In genomic region chr21:34857122-34857713, GRCh38 we compare ENCODE assay signal across 24 cellular contexts.
DNase-seq lines count a peak whose midpoint lies in the region; TF ChIP-seq lines count a peak whose summit lies in the region.
"Had no signal": no experiment of that assay in that cellular context is flagged by ENCODE, and none has a peak within 500 bp of the region (broad histone marks: within the 10 kb centered on the region; RNA-seq: fewer than 3 reads in every experiment).

No MANE protein-coding gene starts in this region.

- H3K4me1 Mint-ChIP-seq in Calu3 (ENCODE audit: low read depth, unreplicated experiment) (peaks cover 10% of the 10 kb centered on the region), osteocyte (ENCODE audit: unreplicated experiment) (peaks cover 45% of the 10 kb centered on the region)
- H3K4me1 Mint-ChIP-seq: neural crest cell had no signal

- no peak overlapping the region for H3K4me3 Mint-ChIP-seq in Calu3 (ENCODE audit: low read depth, unreplicated experiment)
- H3K4me3 Mint-ChIP-seq in osteocyte (ENCODE audit: unreplicated experiment), result no peak overlapping the region
- H3K4me3 Mint-ChIP-seq: activated CD4-positive, alpha-beta T cell treated with anti-CD3 and anti-CD28 coated beads for 36 hours; CD8-positive, alpha-beta T cell; neural crest cell had no signal

- H3K27ac ChIP-seq in dorsolateral prefrontal cortex, result no peak overlapping the region
- H3K27ac ChIP-seq: adrenal gland, prostate gland had no signal

- POLR2A ChIA-PET in HEK293T (lab: Yijun Ruan, JAX), result interaction anchor here (1.2 kb wide), 1 partner anchor 10 kb away, joined by 3 read pairs; no protein-coding TSS in a partner anchor

- CTCF ChIA-PET in Calu3 (lab: Charles Lee) (interaction anchor here (1.0 to 1.3 kb wide), 2 partner anchors 10 to 112 kb away, joined by 4 read pairs; no protein-coding TSS in a partner anchor), HEK293T (lab: Yijun Ruan, JAX) (interaction anchor here (1.0 to 2.0 kb wide), 4 partner anchors 9 to 112 kb away, joined by 3 to 5 read pairs (median 4); no protein-coding TSS in a partner anchor)

- peaks cover 0 to 11% (median 0%) of the 10 kb centered on the region in 45 donors for H3K27me3 ChIP-seq in dorsolateral prefrontal cortex
- H3K27me3 ChIP-seq: adrenal gland, tibial nerve had no signal

- peaks cover 80% of the 10 kb centered on the region for H3K36me3 Mint-ChIP-seq in Calu3 (ENCODE audit: insufficient read depth, unreplicated experiment)
- H3K36me3 Mint-ChIP-seq in osteocyte (ENCODE audit: unreplicated experiment), result peaks cover 53% of the 10 kb centered on the region

- TF ChIP-seq CTCF in Calu3 (IDR thresholded peaks at IDR 0.05; ENCODE audit: unreplicated experiment) (no peak), osteocyte (IDR thresholded peaks at IDR 0.05) (no peak), dorsolateral prefrontal cortex (IDR thresholded peaks at IDR 0.05 in 54 of 56, conservative IDR thresholded peaks at IDR 0.05 in 2 of 56; ENCODE audit: low read depth in 1 of 56, partially characterized antibody in 56 of 56) (no peak)

- no TSS peak for BruUV-seq in Calu3 (replicated peaks; lab: Mats Ljungman, UMichigan)

- DNase-seq in Calu3 (no peak), HEK293T (ENCODE audit: extremely low spot score) (no peak), brain pericyte (ENCODE audit: low read depth, low spot score) (peak; percentile 59), osteocyte (ENCODE audit: extremely low spot score, unreplicated experiment) (peak; percentile 40), NCI-H226 (no peak), dorsolateral prefrontal cortex (no peak), C1 segment of cervical spinal cord (lab: John Stamatoyannopoulos, UW) (no peak)
- DNase-seq: activated CD4-positive, alpha-beta T cell treated with anti-CD3 and anti-CD28 coated beads for 36 hours; activated effector memory CD4-positive, alpha-beta T cell treated with anti-CD3 and anti-CD28 coated beads, Interleukin-2, amount 50 U/mL, for 16 hours; CD8-positive, alpha-beta T cell; DMS79; left cardiac atrium; midbrain; MM.1S; NCI-H1417 treated with DMSO at 0.1 percent for 48 hours; OCI-M1; SHP77; stimulated activated CD4-positive, alpha-beta T cell treated with anti-CD3 and anti-CD28 coated beads, Interleukin-1b, Interleukin-23, amount 100 ng/mL, for 48 hours; stimulated activated naive CD4-positive, alpha-beta T cell had no signal

- peak overlapping the region; percentile 27 for H3K27ac Mint-ChIP-seq in Calu3 (ENCODE audit: unreplicated experiment)
- H3K27ac Mint-ChIP-seq in osteocyte (ENCODE audit: unreplicated experiment), result peak overlapping the region; percentile 18
- H3K27ac Mint-ChIP-seq: activated CD4-positive, alpha-beta T cell treated with anti-CD3 and anti-CD28 coated beads for 36 hours; CD8-positive, alpha-beta T cell had no signal

- intact Hi-C loops in Calu3 (cut with micrococcal nuclease; ENCODE audit: unreplicated experiment) (no loop called here), dorsolateral prefrontal cortex (cut with DNase I) (no loop called here)

- no peaks in the 10 kb centered on the region for H3K9me3 Mint-ChIP-seq in Calu3 (ENCODE audit: low read depth, unreplicated experiment)
- no peaks in the 10 kb centered on the region for H3K9me3 Mint-ChIP-seq in osteocyte (ENCODE audit: unreplicated experiment)
- H3K9me3 Mint-ChIP-seq: CD8-positive, alpha-beta T cell; neural crest cell had no signal

- H3K27me3 Mint-ChIP-seq in Calu3 (ENCODE audit: unreplicated experiment) (no peaks in the 10 kb centered on the region), osteocyte (ENCODE audit: unreplicated experiment) (no peaks in the 10 kb centered on the region)
- H3K27me3 Mint-ChIP-seq: activated CD4-positive, alpha-beta T cell treated with anti-CD3 and anti-CD28 coated beads for 36 hours had no signal

- H3K4me3 ChIP-seq in dorsolateral prefrontal cortex, result no peak overlapping the region
- H3K4me3 ChIP-seq: adrenal gland, HAP-1, prostate gland, tibial nerve had no signal

TF ChIP-seq in HEK293T, 16 proteins besides CTCF, POLR2A, EP300 and RAD21:
- peak; percentile 60; the same call in 1 of the 2 replicates for TF ChIP-seq CTBP1 (IDR thresholded peaks at IDR 0.05; ENCODE audit: borderline replicate concordance)
- peak; percentile 40; the same call in 1 of the 2 replicates for TF ChIP-seq PKNOX1 (IDR thresholded peaks at IDR 0.05)
- no peak for TF ChIP-seq NFRKB (IDR thresholded peaks at IDR 0.05)

Comparison
In these comparisons a context has a peak if more than half of its experiments do, and no peak if none do; other contexts are left out.
1. DNase-seq: peak in brain pericyte (single experiment) and osteocyte (single experiment); none in Calu3 (single experiment), HEK293T (single experiment), NCI-H226 (single experiment), dorsolateral prefrontal cortex (0 of 10) and C1 segment of cervical spinal cord (0 of 14).